In genomic region chr1:24742090-24742938, GRCh38 we compare ENCODE assay signal across 9 cellular contexts. TPM values are rescaled to one million over a fixed set of nuclear protein-coding genes. Genes with fewer than 3 reads are reported as not detected.
DNase-seq lines count a peak whose midpoint lies in the region; ATAC-seq and TF ChIP-seq lines count a peak whose summit lies in the region.
"Had no signal": no experiment of that assay in that cellular context is flagged by ENCODE, and none has a peak within 500 bp of the region (broad histone marks: within the 10 kb centered on the region; RNA-seq: fewer than 3 reads in every experiment).

No MANE protein-coding gene starts in this region.

- POLR2A ChIA-PET in GM10248 (lab: Yijun Ruan, JAX) = no interaction called here
- POLR2A ChIA-PET in MCF 10A (lab: Yijun Ruan, JAX) = no interaction called here

- H3K9ac ChIP-seq in DND-41 (ENCODE audit: low read depth, low read length) (no peak overlapping the region), HUES64 (ENCODE audit: low read depth, low read length) (no peak overlapping the region), mucosa of rectum (ENCODE audit: low read depth in 1 of 2, low read length in 2 of 2) (peak overlapping the region; percentile 58 to 71)

- DNase-seq in DND-41 (no peak), astrocyte of the hippocampus (ENCODE audit: low read depth, low spot score) (peak; percentile 46), NCI-H1092 (lab: John Stamatoyannopoulos, UW) (no peak), GM10248 (ENCODE audit: extremely low spot score) (no peak), NCI-H2081 treated with DMSO at 0.1 percent for 48 hours (lab: John Stamatoyannopoulos, UW) (no peak), MCF 10A (ENCODE audit: unreplicated experiment) (no peak)
- DNase-seq: activated effector memory CD4-positive, alpha-beta T cell treated with Interleukin-2 at 50 U/mL for 16 hours had no signal

- H2AFZ ChIP-seq in DND-41 (ENCODE audit: low read depth, low read length) = 0 out of 2 replicates have a peak overlapping the region, but pooled peaks have one; percentile 39

- no peak overlapping the region for H3K4me2 ChIP-seq in DND-41 (ENCODE audit: insufficient read depth, low read length)

- no peaks in the 10 kb centered on the region for H3K9me3 ChIP-seq in DND-41 (ENCODE audit: insufficient read depth, low read length, severe bottlenecking)
- H3K9me3 ChIP-seq in HUES64 (ENCODE audit: insufficient read depth, low read depth, low read length) = no peaks in the 10 kb centered on the region
- no peaks in the 10 kb centered on the region for H3K9me3 ChIP-seq in mucosa of rectum (ENCODE audit: control insufficient read depth in 2 of 2, low read length in 2 of 2)

- no peak for TF ChIP-seq CTCF in DND-41 (IDR thresholded peaks at IDR 0.05; ENCODE audit: borderline replicate concordance, extremely low read depth, low read length, poor library complexity, severe bottlenecking)
- TF ChIP-seq CTCF in GM10248 (IDR thresholded peaks at IDR 0.05; ENCODE audit: control extremely low read depth, extremely low read depth, low read depth, missing control alignments) = no peak
- no peak for TF ChIP-seq CTCF in MCF 10A (IDR thresholded peaks at IDR 0.05; ENCODE audit: unreplicated experiment)

- H3K27me3 ChIP-seq in DND-41 (ENCODE audit: insufficient read depth, low read length, poor library complexity) (peaks cover 4% of the 10 kb centered on the region), HUES64 (ENCODE audit: insufficient read depth, low read length) (no peaks in the 10 kb centered on the region), mucosa of rectum (ENCODE audit: control insufficient read depth in 2 of 2, insufficient read depth in 2 of 2, low read length in 2 of 2) (peaks cover 0 to 4% of the 10 kb centered on the region in 2 donors)

- no peaks in the 10 kb centered on the region for H3K27me3 Mint-ChIP-seq in MCF 10A (ENCODE audit: insufficient read depth, unreplicated experiment)

- intact Hi-C loops in MCF 10A (cut with micrococcal nuclease) = no loop called here

- H3K4me3 ChIP-seq in DND-41 (ENCODE audit: low read depth in 1 of 2, low read length in 2 of 2) = no peak overlapping the region
- no peak overlapping the region for H3K4me3 ChIP-seq in HUES64 (ENCODE audit: low read length)
- peak overlapping the region in 1 of 2 donors; percentile 41 for H3K4me3 ChIP-seq in mucosa of rectum (ENCODE audit: low read length in 2 of 2)

- no peak overlapping the region for H3K27ac Mint-ChIP-seq in MCF 10A (ENCODE audit: low read depth, unreplicated experiment)

- CTCF ChIA-PET in GM10248 (lab: Yijun Ruan, JAX) = interaction anchor here (1.0 to 1.4 kb wide), 3 partner anchors 15 to 88 kb away, joined by 3 to 4 read pairs (median 3); no protein-coding TSS in a partner anchor
- CTCF ChIA-PET in MCF 10A (lab: Yijun Ruan, JAX) = interaction anchor here (0.6 to 0.7 kb wide), 4 partner anchors 12 to 132 kb away, joined by 3 read pairs; no protein-coding TSS in a partner anchor

- 59% methylated on average over 9 of the region's 9 CpGs for WGBS in HUES64

- H3K36me3 Mint-ChIP-seq in MCF 10A (ENCODE audit: insufficient read depth, unreplicated experiment) = peaks cover 7% of the 10 kb centered on the region

- H4K20me1 ChIP-seq in DND-41 (ENCODE audit: insufficient read depth, low read length) = no peaks in the 10 kb centered on the region

- no TSS peak for BruUV-seq in MCF 10A (replicated peaks; lab: Mats Ljungman, UMichigan)

- H3K36me3 ChIP-seq in DND-41 (ENCODE audit: insufficient read depth, low read length) = no peaks in the 10 kb centered on the region; the same call in 1 of the 2 replicates
- H3K36me3 ChIP-seq in HUES64 (ENCODE audit: insufficient read depth, low read length) = no peaks in the 10 kb centered on the region
- H3K36me3 ChIP-seq in mucosa of rectum (ENCODE audit: control insufficient read depth in 2 of 2, insufficient read depth in 2 of 2, low read length in 2 of 2) = no peaks in the 10 kb centered on the region

- no peak for ATAC-seq in DND-41 (ENCODE audit: insufficient read depth, low read depth)

- peaks cover 21% of the 10 kb centered on the region for H3K79me2 ChIP-seq in DND-41 (ENCODE audit: insufficient read depth, low read length)

- no peaks in the 10 kb centered on the region for H3K9me3 Mint-ChIP-seq in MCF 10A (ENCODE audit: unreplicated experiment)

- no peak overlapping the region for H3K27ac ChIP-seq in DND-41 (ENCODE audit: low read length)
- H3K27ac ChIP-seq in HUES64 (ENCODE audit: low read depth, low read length) = peak overlapping the region; percentile 89
- peak overlapping the region; percentile 89 to 90 for H3K27ac ChIP-seq in mucosa of rectum (ENCODE audit: low read depth in 2 of 2, low read length in 2 of 2)

- H3K4me1 Mint-ChIP-seq in MCF 10A (ENCODE audit: insufficient read depth, unreplicated experiment) = peaks cover 16% of the 10 kb centered on the region

- H3K4me3 Mint-ChIP-seq in MCF 10A (ENCODE audit: unreplicated experiment) = no peak overlapping the region

- peaks cover 34% of the 10 kb centered on the region for H3K4me1 ChIP-seq in DND-41 (ENCODE audit: insufficient read depth, low read length)
- peaks cover 40% of the 10 kb centered on the region for H3K4me1 ChIP-seq in HUES64 (ENCODE audit: insufficient read depth, low read length)
- H3K4me1 ChIP-seq in mucosa of rectum (ENCODE audit: control insufficient read depth in 2 of 2, insufficient read depth in 2 of 2, low read length in 2 of 2) = peaks cover 22 to 30% of the 10 kb centered on the region in 2 donors

RNA-seq across cellular contexts. Expression of gene CLIC4, which starts 2.9 kb away (rescaled TPM):
- 178 TPM for polyA plus RNA-seq in HUES64 (2013, experiment 1 of 2)
- polyA plus RNA-seq in HUES64 (2013, experiment 2 of 2) = 192 TPM
- 242 and 281 TPM in 2 replicates for total RNA-seq in MCF 10A (2022)

Comparison
In these comparisons a context has a peak if more than half of its experiments do, and no peak if none do; other contexts are left out.
1. H3K9ac ChIP-seq: peak in mucosa of rectum (2 of 2); none in DND-41 (single experiment) and HUES64 (single experiment).